In genomic region chr9:136740069-136740468, GRCh38 we compare ENCODE assay signal across 1 cellular context.
TF ChIP-seq lines count a peak whose summit lies in the region.

No MANE protein-coding gene starts in this region.

TF ChIP-seq in IMR-90, 13 proteins besides CTCF, POLR2A, EP300 and RAD21:
- no peak for TF ChIP-seq FOS (IDR thresholded peaks at IDR 0.05; ENCODE audit: low read depth, low read length)
